27 cellular contexts compared by ENCODE assay signal in the genomic region with DNA sequence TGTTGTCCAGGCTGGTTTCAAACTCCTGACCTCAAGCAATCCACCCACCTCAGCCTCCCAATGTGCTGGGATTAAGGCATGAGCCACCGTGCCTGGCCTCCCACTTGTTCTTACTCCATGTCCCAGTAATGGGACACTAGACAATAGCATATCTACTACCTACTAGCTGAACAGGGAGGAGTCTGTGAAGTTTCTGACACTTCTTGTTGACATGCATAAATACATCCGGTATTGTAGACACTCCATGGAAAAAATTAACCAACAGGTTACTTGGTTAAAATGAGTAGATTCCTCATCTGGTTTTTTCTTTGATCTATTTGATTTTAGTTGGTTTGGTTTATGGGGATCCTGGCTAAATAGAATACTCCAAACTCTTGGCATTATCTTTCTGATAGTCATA.
"Had no signal": no experiment of that assay in that cellular context is flagged by ENCODE, and none has a peak within 500 bp of the region (broad histone marks: within the 10 kb centered on the region; RNA-seq: fewer than 3 reads in every experiment).

No MANE protein-coding gene starts in this region.

- H3K4me1 Mint-ChIP-seq: natural killer cell; nephron; stimulated activated effector memory CD8-positive, alpha-beta T cell treated with anti-CD3 and anti-CD28 coated beads, Interleukin-12 subunit alpha, Interleukin-12 subunit beta, amount 100 ng/mL, for 72 hours; stimulated activated naive B cell treated with anti-CD40 and anti-IgM and Interleukin-4, amounts not matched to agents 10 μg/mL and 1 μg/mL and 100 μg/mL, for 72 hours had no signal

- ATAC-seq: natural killer cell; psoas muscle; right cardiac atrium; right lobe of liver; stimulated activated effector memory CD8-positive, alpha-beta T cell treated with anti-CD3 and anti-CD28 coated beads, Interleukin-12 subunit alpha, Interleukin-12 subunit beta, amount 100 ng/mL, for 72 hours; stimulated activated naive B cell treated with anti-CD40 and anti-IgM and Interleukin-4, amounts not matched to agents 10 μg/mL and 1 μg/mL and 100 μg/mL, for 72 hours had no signal

- H3K36me3 ChIP-seq: neural progenitor cell, ovary, right lobe of liver, sigmoid colon, stomach, thoracic aorta, thyroid gland, tibial nerve, upper lobe of left lung, vagina had no signal

- DNase-seq: natural killer cell; occipital lobe; ovary; posterior cingulate gyrus; psoas muscle; right cardiac atrium; right lobe of liver; sigmoid colon; small intestine; stimulated activated CD4-positive, alpha-beta T cell treated with anti-CD3 and anti-CD28 coated beads, Interleukin-15, amount 100 ng/mL, for 24 hours; stimulated activated CD4-positive, alpha-beta T cell treated with anti-CD3 and anti-CD28 coated beads, Interleukin-2, amount 100 ng/mL, for 24 hours; stimulated activated CD4-positive, alpha-beta T cell treated with anti-CD3 and anti-CD28 coated beads, Interleukin-2, amount 100 ng/mL, for 48 hours; stimulated activated CD4-positive, alpha-beta T cell treated with anti-CD3 and anti-CD28 coated beads, Interleukin-4, amount 100 ng/mL, for 24 hours; stimulated activated naive B cell treated with anti-CD40 and anti-IgM and Interleukin-4, amounts not matched to agents 10 μg/mL and 1 μg/mL and 100 μg/mL, for 72 hours; stimulated activated naive CD4-positive, alpha-beta T cell treated with Interleukin-2 at 50 U/mL for 16 hours; stomach; thyroid gland; trophoblast cell; upper lobe of left lung had no signal

- H3K9me3 ChIP-seq: ovary, psoas muscle, right lobe of liver, sigmoid colon, stomach, thoracic aorta, thyroid gland, upper lobe of left lung, vagina had no signal

- H3K4me3 ChIP-seq: neural progenitor cell, ovary, psoas muscle, right lobe of liver, sigmoid colon, stomach, thoracic aorta, thyroid gland, tibial nerve, upper lobe of left lung, vagina had no signal

- H3K27me3 ChIP-seq: neural progenitor cell, ovary, right lobe of liver, stomach, thyroid gland, tibial nerve, upper lobe of left lung, vagina had no signal

- H3K27ac Mint-ChIP-seq: natural killer cell; nephron; neural progenitor cell; progenitor cell of endocrine pancreas; stimulated activated effector memory CD8-positive, alpha-beta T cell treated with anti-CD3 and anti-CD28 coated beads, Interleukin-12 subunit alpha, Interleukin-12 subunit beta, amount 100 ng/mL, for 72 hours; stimulated activated naive B cell treated with anti-CD40 and anti-IgM and Interleukin-4, amounts not matched to agents 10 μg/mL and 1 μg/mL and 100 μg/mL, for 72 hours had no signal

- H3K4me1 ChIP-seq: neural progenitor cell, parathyroid adenoma, psoas muscle, right lobe of liver, sigmoid colon, thyroid gland, tibial nerve, upper lobe of left lung, vagina had no signal

- H3K27ac ChIP-seq: neural progenitor cell, ovary, parathyroid adenoma, psoas muscle, right lobe of liver, sigmoid colon, stomach, thoracic aorta, thyroid gland, tibial nerve, upper lobe of left lung, vagina had no signal

- H3K4me3 Mint-ChIP-seq: natural killer cell; nephron; neural progenitor cell; stimulated activated effector memory CD8-positive, alpha-beta T cell treated with anti-CD3 and anti-CD28 coated beads, Interleukin-12 subunit alpha, Interleukin-12 subunit beta, amount 100 ng/mL, for 72 hours; stimulated activated naive B cell treated with anti-CD40 and anti-IgM and Interleukin-4, amounts not matched to agents 10 μg/mL and 1 μg/mL and 100 μg/mL, for 72 hours had no signal

- H3K36me3 Mint-ChIP-seq: natural killer cell; neural progenitor cell; stimulated activated effector memory CD8-positive, alpha-beta T cell treated with anti-CD3 and anti-CD28 coated beads, Interleukin-12 subunit alpha, Interleukin-12 subunit beta, amount 100 ng/mL, for 72 hours had no signal

- H3K9me3 Mint-ChIP-seq: natural killer cell; nephron; neural progenitor cell; stimulated activated effector memory CD8-positive, alpha-beta T cell treated with anti-CD3 and anti-CD28 coated beads, Interleukin-12 subunit alpha, Interleukin-12 subunit beta, amount 100 ng/mL, for 72 hours; stimulated activated naive B cell treated with anti-CD40 and anti-IgM and Interleukin-4, amounts not matched to agents 10 μg/mL and 1 μg/mL and 100 μg/mL, for 72 hours had no signal
